In genomic region chr4:98027827-98028226, GRCh38 we compare ENCODE assay signal across 13 cellular contexts.
A peak's percentile ranks its signal among the peaks of the same experiment; 100 is the strongest.
DNase-seq lines count a peak whose midpoint lies in the region; ATAC-seq, FAIRE-seq and TF ChIP-seq lines count a peak whose summit lies in the region.
"Had no signal": no experiment of that assay in that cellular context is flagged by ENCODE, and none has a peak within 500 bp of the region (broad histone marks: within the 10 kb centered on the region; RNA-seq: fewer than 3 reads in every experiment).

No MANE protein-coding gene starts in this region.

- H3K9me3 ChIP-seq in PC-3 (ENCODE audit: low read length): no peaks in the 10 kb centered on the region
- H3K9me3 ChIP-seq: colonic mucosa, gastrocnemius medialis had no signal

- no peak overlapping the region for H3K27ac ChIP-seq in PC-3 (ENCODE audit: low read length)
- H3K27ac ChIP-seq: colonic mucosa, gastrocnemius medialis had no signal

- intact Hi-C loops in PC-3 (cut with micrococcal nuclease): no loop called here

- no peak overlapping the region for H3K4me3 Mint-ChIP-seq in endothelial cell (ENCODE audit: unreplicated experiment)
- H3K4me3 Mint-ChIP-seq: activated T-helper 17 cell treated with anti-CD3 and anti-CD28 coated beads, Interleukin-2, amount 50 U/mL, for 72 hours had no signal

- CTCF ChIA-PET in PC-3 (lab: Charles Lee): interaction anchor here (0.5 kb wide), 2 partner anchors 294 to 987 kb away, joined by 5 to 6 read pairs; no protein-coding TSS in a partner anchor

- H3K79me2 ChIP-seq in PC-3 (ENCODE audit: low read length): no peaks in the 10 kb centered on the region

- no peaks in the 10 kb centered on the region for H3K4me1 Mint-ChIP-seq in endothelial cell (ENCODE audit: unreplicated experiment)
- H3K4me1 Mint-ChIP-seq: activated T-helper 17 cell treated with anti-CD3 and anti-CD28 coated beads, Interleukin-2, amount 50 U/mL, for 72 hours had no signal

- peak; percentile 45 for DNase-seq in NCI-H82 (lab: John Stamatoyannopoulos, UW)
- DNase-seq in NCI-H82 treated with DMSO at 0.1 percent for 48 hours (lab: John Stamatoyannopoulos, UW; ENCODE audit: unreplicated experiment): no peak
- DNase-seq in PC-3: peak; percentile 81
- no peak for DNase-seq in endothelial cell (ENCODE audit: low spot score)
- DNase-seq in retinal pigment epithelial cell (ENCODE audit: low read depth): peak; percentile 9
- no peak for DNase-seq in frontal cortex (ENCODE audit: low spot score in 2 of 2)
- DNase-seq in D721Med (ENCODE audit: insufficient read length, low spot score): no peak
- DNase-seq: colonic mucosa, gastrocnemius medialis, NCI-H146 had no signal

- H3K9me3 Mint-ChIP-seq in endothelial cell (ENCODE audit: unreplicated experiment): peaks cover 7% of the 10 kb centered on the region

- peaks cover 2% of the 10 kb centered on the region for H3K27me3 Mint-ChIP-seq in endothelial cell (ENCODE audit: unreplicated experiment)
- H3K27me3 Mint-ChIP-seq: activated T-helper 17 cell treated with anti-CD3 and anti-CD28 coated beads, Interleukin-2, amount 50 U/mL, for 72 hours had no signal

- no peaks in the 10 kb centered on the region for H3K27me3 ChIP-seq in PC-3 (ENCODE audit: low read length)
- H3K27me3 ChIP-seq: colonic mucosa, gastrocnemius medialis had no signal

- H3K4me3 ChIP-seq in PC-3 (ENCODE audit: low read length) (no peak overlapping the region), retinal pigment epithelial cell (ENCODE audit: low read length) (no peak overlapping the region)
- H3K4me3 ChIP-seq: colonic mucosa, gastrocnemius medialis had no signal

- ATAC-seq in PC-3 (peak; percentile 79), GM21825 (IDR thresholded peaks at IDR 0.05; ENCODE audit: unreplicated experiment) (no peak)
- ATAC-seq: activated T-helper 17 cell treated with anti-CD3 and anti-CD28 coated beads, Interleukin-2, amount 50 U/mL, for 72 hours; gastrocnemius medialis; sciatic nerve had no signal

- no peak overlapping the region for H3K9ac ChIP-seq in PC-3 (ENCODE audit: low read length)

- H3K4me2 ChIP-seq in PC-3 (ENCODE audit: low read length): no peak overlapping the region

- no peaks in the 10 kb centered on the region for H3K36me3 ChIP-seq in PC-3 (ENCODE audit: low read depth, low read length)
- H3K36me3 ChIP-seq: colonic mucosa, gastrocnemius medialis had no signal

- H3K4me1 ChIP-seq in PC-3 (ENCODE audit: insufficient read depth, low read length): no peaks in the 10 kb centered on the region
- H3K4me1 ChIP-seq: colonic mucosa, gastrocnemius medialis had no signal

- no peak overlapping the region for H2AFZ ChIP-seq in PC-3 (ENCODE audit: low read length)

- POLR2A ChIA-PET in PC-3 (lab: Charles Lee; ENCODE audit: unreplicated experiment): no interaction called here

- H3F3A ChIP-seq in PC-3 (ENCODE audit: low read length, unreplicated experiment): no peaks in the 10 kb centered on the region

- no peaks in the 10 kb centered on the region for H3K9me2 ChIP-seq in PC-3 (replicated peaks; ENCODE audit: low read length)

- BruUV-seq in PC-3 (replicated peaks; lab: Mats Ljungman, UMichigan): no TSS peak

- peaks cover 12% of the 10 kb centered on the region for H3K36me3 Mint-ChIP-seq in endothelial cell (ENCODE audit: low read depth, unreplicated experiment)

- peak; percentile 59 for TF ChIP-seq CTCF in PC-3 (conservative IDR thresholded peaks at IDR 0.05; ENCODE audit: low read depth, low read length)
- TF ChIP-seq CTCF in endothelial cell (IDR thresholded peaks at IDR 0.05; ENCODE audit: unreplicated experiment): peak; percentile 58
- peak; percentile 46 for TF ChIP-seq CTCF in retinal pigment epithelial cell (conservative IDR thresholded peaks at IDR 0.05; ENCODE audit: low read depth, low read length)
- no peak for TF ChIP-seq CTCF in D721Med (IDR thresholded peaks at IDR 0.05; ENCODE audit: insufficient read depth, missing control alignments)

- FAIRE-seq in frontal cortex (lab: Jason Lieb, UNC) (no peak), D721Med (lab: Jason Lieb, UNC) (no peak)

- no peak overlapping the region for H3K27ac Mint-ChIP-seq in endothelial cell (ENCODE audit: unreplicated experiment)
- H3K27ac Mint-ChIP-seq: activated T-helper 17 cell treated with anti-CD3 and anti-CD28 coated beads, Interleukin-2, amount 50 U/mL, for 72 hours had no signal

- no peaks in the 10 kb centered on the region for H4K20me1 ChIP-seq in PC-3 (ENCODE audit: low read length)

Comparison
In these comparisons a context has a peak if more than half of its experiments do, and no peak if none do; other contexts are left out.
1. DNase-seq: peak in NCI-H82 (single experiment), PC-3 (single experiment) and retinal pigment epithelial cell (single experiment); none in NCI-H82 treated with DMSO at 0.1 percent for 48 hours (single experiment), endothelial cell (single experiment), frontal cortex (0 of 2) and D721Med (single experiment).